Comparison of ENCODE assay signal across 1 cellular context in the genomic region with DNA sequence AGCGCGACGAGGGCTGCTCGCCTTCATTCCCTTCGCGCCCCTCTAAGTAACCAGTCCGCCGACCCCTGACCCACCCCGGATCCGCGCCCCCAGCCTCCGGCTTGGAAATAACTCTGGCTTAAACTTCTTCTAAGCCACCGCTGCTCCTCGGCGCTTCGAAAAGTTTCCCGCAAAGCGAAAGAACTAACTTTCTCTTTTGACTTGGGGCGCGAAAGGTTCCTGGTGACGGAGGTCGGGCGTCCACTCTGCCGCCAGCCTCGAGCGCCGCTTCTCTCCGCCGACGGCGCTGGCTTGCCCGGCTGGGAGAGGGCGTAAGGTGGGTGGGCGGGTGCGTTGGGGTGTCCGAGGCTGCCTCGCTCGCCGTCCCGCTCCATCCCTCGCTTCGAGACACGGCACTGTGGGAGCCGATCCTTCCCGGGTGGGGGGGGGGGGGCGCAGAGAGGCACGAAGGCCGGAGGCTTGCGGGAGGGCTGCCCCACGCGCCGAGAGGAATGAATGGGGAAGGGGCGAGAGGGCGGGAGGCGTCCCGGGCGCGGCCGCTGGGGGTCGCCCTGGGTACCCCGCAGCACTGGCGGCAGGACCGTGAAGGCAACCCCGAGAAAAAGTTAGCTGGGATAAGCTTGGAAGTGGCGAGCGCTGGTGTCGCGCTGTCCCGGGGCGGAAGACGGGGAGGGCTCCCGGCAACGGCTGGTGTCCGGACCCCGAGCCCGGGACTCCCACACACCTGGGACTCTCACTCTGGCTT.
TF ChIP-seq lines count a peak whose summit lies in the region.

No MANE protein-coding gene starts in this region.

TF ChIP-seq in HepG2, 621 proteins besides CTCF, POLR2A, EP300 and RAD21 (continued from another document and continues in another):
- TF ChIP-seq, protein P1, sequence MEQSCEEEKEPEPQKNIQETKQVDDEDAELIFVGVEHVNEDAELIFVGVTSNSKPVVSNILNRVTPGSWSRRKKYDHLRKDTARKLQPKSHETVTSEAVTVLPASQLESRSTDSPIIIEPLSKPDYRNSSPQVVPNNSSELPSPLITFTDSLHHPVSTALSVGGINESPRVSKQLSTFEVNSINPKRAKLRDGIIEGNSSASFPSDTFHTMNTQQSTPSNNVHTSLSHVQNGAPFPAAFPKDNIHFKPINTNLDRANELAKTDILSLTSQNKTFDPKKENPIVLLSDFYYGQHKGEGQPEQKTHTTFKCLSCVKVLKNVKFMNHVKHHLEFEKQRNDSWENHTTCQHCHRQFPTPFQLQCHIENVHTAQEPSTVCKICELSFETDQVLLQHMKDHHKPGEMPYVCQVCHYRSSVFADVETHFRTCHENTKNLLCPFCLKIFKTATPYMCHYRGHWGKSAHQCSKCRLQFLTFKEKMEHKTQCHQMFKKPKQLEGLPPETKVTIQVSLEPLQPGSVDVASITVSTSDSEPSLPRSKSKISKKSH (CRISPR knock-in tag; IDR thresholded peaks at IDR 0.05; ENCODE audit: borderline replicate concordance) = no peak
- TF ChIP-seq MXI1 (IDR thresholded peaks at IDR 0.05; ENCODE audit: borderline replicate concordance, low read depth, low read length) = 0 out of 3 replicates have a peak, but pooled peaks have one; percentile 17
- TF ChIP-seq, protein P2, sequence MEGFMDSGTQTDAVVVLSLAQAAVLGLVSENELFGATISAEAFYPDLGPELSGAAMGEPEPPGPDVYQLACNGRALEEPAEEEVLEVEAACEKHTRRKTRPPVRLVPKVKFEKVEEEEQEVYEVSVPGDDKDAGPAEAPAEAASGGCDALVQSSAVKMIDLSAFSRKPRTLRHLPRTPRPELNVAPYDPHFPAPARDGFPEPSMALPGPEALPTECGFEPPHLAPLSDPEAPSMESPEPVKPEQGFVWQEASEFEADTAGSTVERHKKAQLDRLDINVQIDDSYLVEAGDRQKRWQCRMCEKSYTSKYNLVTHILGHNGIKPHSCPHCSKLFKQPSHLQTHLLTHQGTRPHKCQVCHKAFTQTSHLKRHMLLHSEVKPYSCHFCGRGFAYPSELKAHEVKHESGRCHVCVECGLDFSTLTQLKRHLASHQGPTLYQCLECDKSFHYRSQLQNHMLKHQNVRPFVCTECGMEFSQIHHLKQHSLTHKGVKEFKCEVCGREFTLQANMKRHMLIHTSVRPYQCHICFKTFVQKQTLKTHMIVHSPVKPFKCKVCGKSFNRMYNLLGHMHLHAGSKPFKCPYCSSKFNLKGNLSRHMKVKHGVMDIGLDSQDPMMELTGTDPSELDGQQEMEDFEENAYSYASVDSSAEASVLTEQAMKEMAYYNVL (CRISPR knock-in tag; IDR thresholded peaks at IDR 0.05; ENCODE audit: borderline replicate concordance) = peak; percentile 2; the same call in 1 of the 2 replicates
- TF ChIP-seq ZMYM4 (CRISPR knock-in tag; IDR thresholded peaks at IDR 0.05) = 0 out of 2 replicates have a peak, but pooled peaks have one; percentile 38
- TF ChIP-seq, protein P3, sequence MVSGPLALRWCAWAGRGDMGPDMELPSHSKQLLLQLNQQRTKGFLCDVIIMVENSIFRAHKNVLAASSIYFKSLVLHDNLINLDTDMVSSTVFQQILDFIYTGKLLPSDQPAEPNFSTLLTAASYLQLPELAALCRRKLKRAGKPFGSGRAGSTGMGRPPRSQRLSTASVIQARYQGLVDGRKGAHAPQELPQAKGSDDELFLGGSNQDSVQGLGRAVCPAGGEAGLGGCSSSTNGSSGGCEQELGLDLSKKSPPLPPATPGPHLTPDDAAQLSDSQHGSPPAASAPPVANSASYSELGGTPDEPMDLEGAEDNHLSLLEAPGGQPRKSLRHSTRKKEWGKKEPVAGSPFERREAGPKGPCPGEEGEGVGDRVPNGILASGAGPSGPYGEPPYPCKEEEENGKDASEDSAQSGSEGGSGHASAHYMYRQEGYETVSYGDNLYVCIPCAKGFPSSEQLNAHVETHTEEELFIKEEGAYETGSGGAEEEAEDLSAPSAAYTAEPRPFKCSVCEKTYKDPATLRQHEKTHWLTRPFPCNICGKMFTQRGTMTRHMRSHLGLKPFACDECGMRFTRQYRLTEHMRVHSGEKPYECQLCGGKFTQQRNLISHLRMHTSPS (CRISPR knock-in tag; IDR thresholded peaks at IDR 0.05; ENCODE audit: low read depth) = 0 out of 2 replicates have a peak, but pooled peaks have one; percentile 30
- TF ChIP-seq, protein P4, sequence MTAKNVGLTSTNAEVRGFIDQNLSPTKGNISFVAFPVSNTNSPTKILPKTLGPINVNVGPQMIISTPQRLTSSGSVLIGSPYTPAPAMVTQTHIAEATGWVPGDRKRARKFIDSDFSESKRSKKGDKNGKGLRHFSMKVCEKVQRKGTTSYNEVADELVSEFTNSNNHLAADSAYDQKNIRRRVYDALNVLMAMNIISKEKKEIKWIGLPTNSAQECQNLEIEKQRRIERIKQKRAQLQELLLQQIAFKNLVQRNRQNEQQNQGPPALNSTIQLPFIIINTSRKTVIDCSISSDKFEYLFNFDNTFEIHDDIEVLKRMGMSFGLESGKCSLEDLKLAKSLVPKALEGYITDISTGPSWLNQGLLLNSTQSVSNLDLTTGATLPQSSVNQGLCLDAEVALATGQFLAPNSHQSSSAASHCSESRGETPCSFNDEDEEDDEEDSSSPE (CRISPR knock-in tag; IDR thresholded peaks at IDR 0.05) = 0 out of 2 replicates have a peak, but pooled peaks have one; percentile 28
- 0 out of 2 replicates have a peak, but pooled peaks have one; percentile 1 for TF ChIP-seq ZSCAN25 (CRISPR knock-in tag; IDR thresholded peaks at IDR 0.05)
- TF ChIP-seq ZNF773 (CRISPR knock-in tag; IDR thresholded peaks at IDR 0.05; ENCODE audit: borderline replicate concordance) = no peak
- 0 out of 2 replicates have a peak, but pooled peaks have one; percentile 9 for TF ChIP-seq ARID2 (CRISPR knock-in tag; IDR thresholded peaks at IDR 0.05; ENCODE audit: borderline replicate concordance)
- TF ChIP-seq ZNF746 (CRISPR knock-in tag; IDR thresholded peaks at IDR 0.05) = peak; percentile 49; the same call in 1 of the 2 replicates
- TF ChIP-seq SIN3A (IDR thresholded peaks at IDR 0.05; ENCODE audit: borderline replicate concordance, low read depth, low read length) = peak; percentile 36; the same call in 1 of the 2 replicates
- TF ChIP-seq ZEB1 (IDR thresholded peaks at IDR 0.05; ENCODE audit: insufficient replicate concordance, low read depth) = peak; percentile 15
- no peak for TF ChIP-seq SMAD3 (CRISPR knock-in tag; IDR thresholded peaks at IDR 0.05)
- TF ChIP-seq ZNF776 (CRISPR knock-in tag; IDR thresholded peaks at IDR 0.05) = no peak
- TF ChIP-seq ZBTB7A (CRISPR knock-in tag; IDR thresholded peaks at IDR 0.05) = peak; percentile 83
- TF ChIP-seq, protein P5, sequence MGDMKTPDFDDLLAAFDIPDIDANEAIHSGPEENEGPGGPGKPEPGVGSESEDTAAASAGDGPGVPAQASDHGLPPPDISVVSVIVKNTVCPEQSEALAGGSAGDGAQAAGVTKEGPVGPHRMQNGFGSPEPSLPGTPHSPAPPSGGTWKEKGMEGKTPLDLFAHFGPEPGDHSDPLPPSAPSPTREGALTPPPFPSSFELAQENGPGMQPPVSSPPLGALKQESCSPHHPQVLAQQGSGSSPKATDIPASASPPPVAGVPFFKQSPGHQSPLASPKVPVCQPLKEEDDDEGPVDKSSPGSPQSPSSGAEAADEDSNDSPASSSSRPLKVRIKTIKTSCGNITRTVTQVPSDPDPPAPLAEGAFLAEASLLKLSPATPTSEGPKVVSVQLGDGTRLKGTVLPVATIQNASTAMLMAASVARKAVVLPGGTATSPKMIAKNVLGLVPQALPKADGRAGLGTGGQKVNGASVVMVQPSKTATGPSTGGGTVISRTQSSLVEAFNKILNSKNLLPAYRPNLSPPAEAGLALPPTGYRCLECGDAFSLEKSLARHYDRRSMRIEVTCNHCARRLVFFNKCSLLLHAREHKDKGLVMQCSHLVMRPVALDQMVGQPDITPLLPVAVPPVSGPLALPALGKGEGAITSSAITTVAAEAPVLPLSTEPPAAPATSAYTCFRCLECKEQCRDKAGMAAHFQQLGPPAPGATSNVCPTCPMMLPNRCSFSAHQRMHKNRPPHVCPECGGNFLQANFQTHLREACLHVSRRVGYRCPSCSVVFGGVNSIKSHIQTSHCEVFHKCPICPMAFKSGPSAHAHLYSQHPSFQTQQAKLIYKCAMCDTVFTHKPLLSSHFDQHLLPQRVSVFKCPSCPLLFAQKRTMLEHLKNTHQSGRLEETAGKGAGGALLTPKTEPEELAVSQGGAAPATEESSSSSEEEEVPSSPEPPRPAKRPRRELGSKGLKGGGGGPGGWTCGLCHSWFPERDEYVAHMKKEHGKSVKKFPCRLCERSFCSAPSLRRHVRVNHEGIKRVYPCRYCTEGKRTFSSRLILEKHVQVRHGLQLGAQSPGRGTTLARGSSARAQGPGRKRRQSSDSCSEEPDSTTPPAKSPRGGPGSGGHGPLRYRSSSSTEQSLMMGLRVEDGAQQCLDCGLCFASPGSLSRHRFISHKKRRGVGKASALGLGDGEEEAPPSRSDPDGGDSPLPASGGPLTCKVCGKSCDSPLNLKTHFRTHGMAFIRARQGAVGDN (CRISPR knock-in tag; IDR thresholded peaks at IDR 0.05) = peak; percentile 65
- TF ChIP-seq, protein P6, sequence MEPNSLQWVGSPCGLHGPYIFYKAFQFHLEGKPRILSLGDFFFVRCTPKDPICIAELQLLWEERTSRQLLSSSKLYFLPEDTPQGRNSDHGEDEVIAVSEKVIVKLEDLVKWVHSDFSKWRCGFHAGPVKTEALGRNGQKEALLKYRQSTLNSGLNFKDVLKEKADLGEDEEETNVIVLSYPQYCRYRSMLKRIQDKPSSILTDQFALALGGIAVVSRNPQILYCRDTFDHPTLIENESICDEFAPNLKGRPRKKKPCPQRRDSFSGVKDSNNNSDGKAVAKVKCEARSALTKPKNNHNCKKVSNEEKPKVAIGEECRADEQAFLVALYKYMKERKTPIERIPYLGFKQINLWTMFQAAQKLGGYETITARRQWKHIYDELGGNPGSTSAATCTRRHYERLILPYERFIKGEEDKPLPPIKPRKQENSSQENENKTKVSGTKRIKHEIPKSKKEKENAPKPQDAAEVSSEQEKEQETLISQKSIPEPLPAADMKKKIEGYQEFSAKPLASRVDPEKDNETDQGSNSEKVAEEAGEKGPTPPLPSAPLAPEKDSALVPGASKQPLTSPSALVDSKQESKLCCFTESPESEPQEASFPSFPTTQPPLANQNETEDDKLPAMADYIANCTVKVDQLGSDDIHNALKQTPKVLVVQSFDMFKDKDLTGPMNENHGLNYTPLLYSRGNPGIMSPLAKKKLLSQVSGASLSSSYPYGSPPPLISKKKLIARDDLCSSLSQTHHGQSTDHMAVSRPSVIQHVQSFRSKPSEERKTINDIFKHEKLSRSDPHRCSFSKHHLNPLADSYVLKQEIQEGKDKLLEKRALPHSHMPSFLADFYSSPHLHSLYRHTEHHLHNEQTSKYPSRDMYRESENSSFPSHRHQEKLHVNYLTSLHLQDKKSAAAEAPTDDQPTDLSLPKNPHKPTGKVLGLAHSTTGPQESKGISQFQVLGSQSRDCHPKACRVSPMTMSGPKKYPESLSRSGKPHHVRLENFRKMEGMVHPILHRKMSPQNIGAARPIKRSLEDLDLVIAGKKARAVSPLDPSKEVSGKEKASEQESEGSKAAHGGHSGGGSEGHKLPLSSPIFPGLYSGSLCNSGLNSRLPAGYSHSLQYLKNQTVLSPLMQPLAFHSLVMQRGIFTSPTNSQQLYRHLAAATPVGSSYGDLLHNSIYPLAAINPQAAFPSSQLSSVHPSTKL (CRISPR knock-in tag; IDR thresholded peaks at IDR 0.05) = 0 out of 2 replicates have a peak, but pooled peaks have one; percentile 18
- TF ChIP-seq, protein P7, sequence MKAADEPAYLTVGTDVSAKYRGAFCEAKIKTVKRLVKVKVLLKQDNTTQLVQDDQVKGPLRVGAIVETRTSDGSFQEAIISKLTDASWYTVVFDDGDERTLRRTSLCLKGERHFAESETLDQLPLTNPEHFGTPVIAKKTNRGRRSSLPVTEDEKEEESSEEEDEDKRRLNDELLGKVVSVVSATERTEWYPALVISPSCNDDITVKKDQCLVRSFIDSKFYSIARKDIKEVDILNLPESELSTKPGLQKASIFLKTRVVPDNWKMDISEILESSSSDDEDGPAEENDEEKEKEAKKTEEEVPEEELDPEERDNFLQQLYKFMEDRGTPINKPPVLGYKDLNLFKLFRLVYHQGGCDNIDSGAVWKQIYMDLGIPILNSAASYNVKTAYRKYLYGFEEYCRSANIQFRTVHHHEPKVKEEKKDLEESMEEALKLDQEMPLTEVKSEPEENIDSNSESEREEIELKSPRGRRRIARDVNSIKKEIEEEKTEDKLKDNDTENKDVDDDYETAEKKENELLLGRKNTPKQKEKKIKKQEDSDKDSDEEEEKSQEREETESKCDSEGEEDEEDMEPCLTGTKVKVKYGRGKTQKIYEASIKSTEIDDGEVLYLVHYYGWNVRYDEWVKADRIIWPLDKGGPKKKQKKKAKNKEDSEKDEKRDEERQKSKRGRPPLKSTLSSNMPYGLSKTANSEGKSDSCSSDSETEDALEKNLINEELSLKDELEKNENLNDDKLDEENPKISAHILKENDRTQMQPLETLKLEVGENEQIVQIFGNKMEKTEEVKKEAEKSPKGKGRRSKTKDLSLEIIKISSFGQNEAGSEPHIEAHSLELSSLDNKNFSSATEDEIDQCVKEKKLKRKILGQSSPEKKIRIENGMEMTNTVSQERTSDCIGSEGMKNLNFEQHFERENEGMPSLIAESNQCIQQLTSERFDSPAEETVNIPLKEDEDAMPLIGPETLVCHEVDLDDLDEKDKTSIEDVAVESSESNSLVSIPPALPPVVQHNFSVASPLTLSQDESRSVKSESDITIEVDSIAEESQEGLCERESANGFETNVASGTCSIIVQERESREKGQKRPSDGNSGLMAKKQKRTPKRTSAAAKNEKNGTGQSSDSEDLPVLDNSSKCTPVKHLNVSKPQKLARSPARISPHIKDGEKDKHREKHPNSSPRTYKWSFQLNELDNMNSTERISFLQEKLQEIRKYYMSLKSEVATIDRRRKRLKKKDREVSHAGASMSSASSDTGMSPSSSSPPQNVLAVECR (CRISPR knock-in tag; IDR thresholded peaks at IDR 0.05; ENCODE audit: borderline replicate concordance) = peak; percentile 56
- TF ChIP-seq, protein P8, sequence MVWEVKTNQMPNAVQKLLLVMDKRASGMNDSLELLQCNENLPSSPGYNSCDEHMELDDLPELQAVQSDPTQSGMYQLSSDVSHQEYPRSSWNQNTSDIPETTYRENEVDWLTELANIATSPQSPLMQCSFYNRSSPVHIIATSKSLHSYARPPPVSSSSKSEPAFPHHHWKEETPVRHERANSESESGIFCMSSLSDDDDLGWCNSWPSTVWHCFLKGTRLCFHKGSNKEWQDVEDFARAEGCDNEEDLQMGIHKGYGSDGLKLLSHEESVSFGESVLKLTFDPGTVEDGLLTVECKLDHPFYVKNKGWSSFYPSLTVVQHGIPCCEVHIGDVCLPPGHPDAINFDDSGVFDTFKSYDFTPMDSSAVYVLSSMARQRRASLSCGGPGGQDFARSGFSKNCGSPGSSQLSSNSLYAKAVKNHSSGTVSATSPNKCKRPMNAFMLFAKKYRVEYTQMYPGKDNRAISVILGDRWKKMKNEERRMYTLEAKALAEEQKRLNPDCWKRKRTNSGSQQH (CRISPR knock-in tag; IDR thresholded peaks at IDR 0.05; ENCODE audit: low read depth) = peak; percentile 70; the same call in 1 of the 2 replicates
- TF ChIP-seq TAF15 (IDR thresholded peaks at IDR 0.05; ENCODE audit: low read depth, low read length, poor library complexity, severe bottlenecking) = peak; percentile 16
- peak; percentile 57; the same call in 1 of the 2 replicates for TF ChIP-seq ERF (CRISPR knock-in tag; IDR thresholded peaks at IDR 0.05)
- TF ChIP-seq SRY (CRISPR knock-in tag; IDR thresholded peaks at IDR 0.05) = 0 out of 2 replicates have a peak, but pooled peaks have one; percentile 23
- TF ChIP-seq KMT2B (CRISPR knock-in tag; IDR thresholded peaks at IDR 0.05) = peak; percentile 53; the same call in 1 of the 2 replicates
